ENCODE assay signal across 9 cellular contexts in the genomic region with DNA sequence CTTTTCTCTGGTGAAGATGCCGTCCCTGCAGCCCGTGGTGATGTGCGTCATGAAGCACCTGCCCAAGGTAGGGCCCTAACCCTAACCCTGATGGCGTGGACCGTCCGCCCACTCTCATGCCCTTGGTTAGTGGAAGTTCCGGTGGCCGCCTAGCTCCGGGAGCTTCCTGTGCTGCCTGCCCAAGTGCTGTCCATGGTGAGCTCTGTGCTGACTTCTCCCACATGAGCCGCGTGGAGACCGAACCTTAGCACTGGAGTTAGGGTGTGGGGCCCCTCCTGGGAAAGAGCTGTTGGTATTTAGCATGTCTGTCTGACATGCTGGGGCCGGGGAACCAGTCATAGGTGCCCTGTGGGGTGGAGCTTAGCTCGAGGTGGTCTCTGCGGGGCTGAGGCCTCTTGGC. TPM values are rescaled to one million over a fixed set of nuclear protein-coding genes. Genes with fewer than 3 reads are reported as not detected.
DNase-seq lines count a peak whose midpoint lies in the region; ATAC-seq and TF ChIP-seq lines count a peak whose summit lies in the region.
"Had no signal": no experiment of that assay in that cellular context is flagged by ENCODE, and none has a peak within 500 bp of the region (broad histone marks: within the 10 kb centered on the region; RNA-seq: fewer than 3 reads in every experiment).

No MANE protein-coding gene starts in this region.

- H3K79me1 ChIP-seq in IMR-90 (ENCODE audit: low read depth in 1 of 2, low read length in 2 of 2) = peaks cover 15 to 37% of the 10 kb centered on the region in 2 experiments

- peak overlapping the region; percentile 72; the same call in 1 of the 2 replicates for H2AK5ac ChIP-seq in IMR-90 (ENCODE audit: low read depth, low read length)

- H2BK20ac ChIP-seq in IMR-90 (ENCODE audit: low read depth, low read length) = no peak overlapping the region

- peak overlapping the region; percentile 95 for H3K4me3 ChIP-seq in AG09309 (ENCODE audit: control insufficient read depth, low read depth, low read length)
- H3K4me3 ChIP-seq in IMR-90 (ENCODE audit: insufficient read depth, low read depth, low read length) = peak overlapping the region; percentile 96
- peak overlapping the region; percentile 87 to 92 for H3K4me3 ChIP-seq in cardiac fibroblast (replicated peaks in 1 of 2; ENCODE audit: low read depth in 2 of 2, low read length in 2 of 2)
- H3K4me3 ChIP-seq in naive thymus-derived CD4-positive, alpha-beta T cell (ENCODE audit: low read length) = peak overlapping the region; percentile 91

- no peak overlapping the region for H3K27ac ChIP-seq in IMR-90 (ENCODE audit: insufficient read depth, low read length)
- H3K27ac ChIP-seq in naive thymus-derived CD4-positive, alpha-beta T cell (ENCODE audit: low read depth, low read length) = no peak overlapping the region

- H3K4me1 ChIP-seq in IMR-90 (ENCODE audit: control insufficient read depth, insufficient read depth, low read length) = peaks cover 11% of the 10 kb centered on the region
- peaks cover 11% of the 10 kb centered on the region in 2 donors for H3K4me1 ChIP-seq in naive thymus-derived CD4-positive, alpha-beta T cell (ENCODE audit: control insufficient read depth in 2 of 2, insufficient read depth in 2 of 2, low read length in 2 of 2)

- TF ChIP-seq POLR2A in IMR-90 (IDR thresholded peaks at IDR 0.05; ENCODE audit: low read depth, low read length) = no peak

- POLR2A ChIA-PET in IMR-90 (lab: Charles Lee; ENCODE audit: unreplicated experiment) (interaction anchor here (0.5 kb wide), 1 partner anchor 20 kb away, joined by 3 read pairs; no protein-coding TSS in a partner anchor), HEK293T (lab: Yijun Ruan, JAX) (interaction anchor here (0.7 to 8.8 kb wide), 5 partner anchors 14 to 167 kb away, joined by 3 to 90 read pairs (median 4); a partner anchor contains a TSS)
- POLR2A ChIA-PET in naive thymus-derived CD4-positive, alpha-beta T cell (lab: Charles Lee) = interaction anchor here (0.7 to 9.5 kb wide), 10 partner anchors 9 to 275 kb away, joined by 3 to 168 read pairs (median 4); a partner anchor contains a TSS

- peaks cover 0 to 1% (median 0%) of the 10 kb centered on the region in 11 donors for H3K9me3 Mint-ChIP-seq in naive thymus-derived CD4-positive, alpha-beta T cell

- H2AFZ ChIP-seq in IMR-90 (replicated peaks; ENCODE audit: low read length, poor library complexity) = no peak overlapping the region

- H2BK120ac ChIP-seq in IMR-90 (ENCODE audit: low read depth, low read length) = no peak overlapping the region

- H3K9me3 ChIP-seq in IMR-90 (ENCODE audit: control insufficient read depth, insufficient read depth, low read length) = no peaks in the 10 kb centered on the region
- no peaks in the 10 kb centered on the region for H3K9me3 ChIP-seq in naive thymus-derived CD4-positive, alpha-beta T cell (ENCODE audit: control insufficient read depth in 2 of 3, low read length in 3 of 3)

- peak overlapping the region; percentile 98 for H2AK9ac ChIP-seq in IMR-90 (replicated peaks; ENCODE audit: low read depth, low read length, poor library complexity)

- intact Hi-C loops in IMR-90 (cut with micrococcal nuclease) = no loop called here
- intact Hi-C loops in naive thymus-derived CD4-positive, alpha-beta T cell (cut with micrococcal nuclease) = no loop called here

- WGBS in IMR-90 (ENCODE audit: extremely low coverage in 2 of 2, insufficient read length in 1 of 2), 2 experiments = 96% methylated on average over 9 of the region's 15 CpGs; no CpG with 5 or more reads in 1 of the 2 experiments

- H4K91ac ChIP-seq in IMR-90 (ENCODE audit: insufficient read depth, low read depth, low read length) = no peak overlapping the region

- H3K4me1 Mint-ChIP-seq in naive thymus-derived CD4-positive, alpha-beta T cell = peaks cover 0 to 22% (median 17%) of the 10 kb centered on the region in 7 donors

- H3K23ac ChIP-seq in IMR-90 (ENCODE audit: low read depth, low read length) = no peak overlapping the region

- peak overlapping the region; percentile 63; the same call in 1 of the 2 replicates for H3K4ac ChIP-seq in IMR-90 (ENCODE audit: low read depth, low read length)

- dilution Hi-C loops in IMR-90 (cut with HindIII; ENCODE audit: low sequenced_read_pairs, unreplicated experiment) = no loop called here

- H3K36me3 Mint-ChIP-seq in naive thymus-derived CD4-positive, alpha-beta T cell = peaks cover 0 to 8% (median 0%) of the 10 kb centered on the region in 5 donors

- DNase-seq in AG09309 (ENCODE audit: low read depth) (no peak), IMR-90 (no peak), cardiac fibroblast (ENCODE audit: low read depth in 2 of 2) (no peak), SIG-M5 (lab: John Stamatoyannopoulos, UW) (no peak), HEK293T (ENCODE audit: extremely low spot score) (no peak), AG08395 (ENCODE audit: low spot score) (no peak), T-helper 9 cell (no peak)
- DNase-seq in naive thymus-derived CD4-positive, alpha-beta T cell = no peak

- peak overlapping the region; percentile 85; the same call in 1 of the 2 replicates for H3K9ac ChIP-seq in IMR-90 (ENCODE audit: low read depth, low read length)

- H4K20me1 ChIP-seq in IMR-90 (ENCODE audit: insufficient read depth, low read length) = peaks cover 11% of the 10 kb centered on the region

- no peak for TF ChIP-seq RAD21 in IMR-90 (IDR thresholded peaks at IDR 0.05; ENCODE audit: low read length)

- no peaks in the 10 kb centered on the region for H3K9me1 ChIP-seq in IMR-90 (ENCODE audit: insufficient read depth, low read length)

- H2BK15ac ChIP-seq in IMR-90 (ENCODE audit: low read depth, low read length) = no peak overlapping the region

- no peak overlapping the region for H3K18ac ChIP-seq in IMR-90 (ENCODE audit: low read depth, low read length)

- H3K4me2 ChIP-seq in IMR-90 (ENCODE audit: low read depth, low read length) = peak overlapping the region; percentile 97

- no peak overlapping the region for H3K56ac ChIP-seq in IMR-90 (ENCODE audit: extremely low read depth, insufficient read depth, low read length)

- ATAC-seq in IMR-90 (ENCODE audit: low read depth) = no peak
- no peak for ATAC-seq in naive thymus-derived CD4-positive, alpha-beta T cell

- H2BK5ac ChIP-seq in IMR-90 (ENCODE audit: low read depth, low read length, poor library complexity, severe bottlenecking) = no peak overlapping the region

- H4K8ac ChIP-seq in IMR-90 (ENCODE audit: low read depth in 2 of 2, low read length in 2 of 2) = no peak overlapping the region; a peak in 1 of 4 replicates

- no TSS peak for BruUV-seq in IMR-90 (replicated peaks; lab: Mats Ljungman, UMichigan)

- no peaks in the 10 kb centered on the region for H3K27me3 ChIP-seq in IMR-90 (ENCODE audit: control insufficient read depth, insufficient read depth, low read length)
- H3K27me3 ChIP-seq in naive thymus-derived CD4-positive, alpha-beta T cell (ENCODE audit: control insufficient read depth in 2 of 2, insufficient read depth in 2 of 2, low read length in 2 of 2) = no peaks in the 10 kb centered on the region

- H3K27ac Mint-ChIP-seq in naive thymus-derived CD4-positive, alpha-beta T cell = peak overlapping the region in 2 of 9 donors; percentile 51 to 60

- peaks cover 22% of the 10 kb centered on the region for H3K36me3 ChIP-seq in IMR-90 (ENCODE audit: control insufficient read depth, insufficient read depth, low read length)
- peaks cover 0 to 31% (median 0%) of the 10 kb centered on the region in 3 experiments for H3K36me3 ChIP-seq in naive thymus-derived CD4-positive, alpha-beta T cell (ENCODE audit: control insufficient read depth in 2 of 3, insufficient read depth in 3 of 3, low read length in 3 of 3)

- H3K4me3 Mint-ChIP-seq in naive thymus-derived CD4-positive, alpha-beta T cell = peak overlapping the region; percentile 79 to 94 (median 88)

- in situ Hi-C loops in IMR-90 (cut with MboI; ENCODE audit: low sequenced_read_pairs) = no loop called here

- no peak overlapping the region for H4K5ac ChIP-seq in IMR-90 (ENCODE audit: low read depth, low read length)

- no peaks in the 10 kb centered on the region for H3K27me3 Mint-ChIP-seq in naive thymus-derived CD4-positive, alpha-beta T cell

- CTCF ChIA-PET in IMR-90 (lab: Yijun Ruan, JAX) = no interaction called here
- CTCF ChIA-PET in naive thymus-derived CD4-positive, alpha-beta T cell (lab: Charles Lee) = interaction anchor here (0.6 to 1.4 kb wide), 4 partner anchors 15 to 449 kb away, joined by 3 to 6 read pairs (median 4); a partner anchor contains a TSS
- CTCF ChIA-PET in HEK293T (lab: Yijun Ruan, JAX) = interaction anchor here (0.8 to 1.1 kb wide), 2 partner anchors 16 to 227 kb away, joined by 3 read pairs; no protein-coding TSS in a partner anchor

- TF ChIP-seq CTCF in AG09309 (IDR thresholded peaks at IDR 0.05; ENCODE audit: control insufficient read depth, insufficient read depth, low read depth, low read length, missing control alignments) (no peak), IMR-90 (conservative IDR thresholded peaks at IDR 0.05; ENCODE audit: low read depth, low read length) (no peak), cardiac fibroblast (IDR thresholded peaks at IDR 0.05; ENCODE audit: low read depth, low read length) (no peak)

- H3K14ac ChIP-seq in IMR-90 (replicated peaks; ENCODE audit: low read depth, low read length) = no peak overlapping the region

RNA-seq across cellular contexts. Expression of a gene that starts 1.2 kb away (rescaled TPM):
- 36.7 and 36.9 TPM in 2 replicates for total RNA-seq in IMR-90 (2012; rRNA removed)
- 65.1 and 66.0 TPM in 2 replicates for polyA plus RNA-seq in IMR-90 (2012; rRNA removed)
- polyA plus RNA-seq in IMR-90 (2012; cell fraction: cytosol; rRNA removed) = 38.5 and 59.2 TPM in 2 replicates
- 43.4 and 76.9 TPM in 2 replicates for polyA plus RNA-seq in IMR-90 (2012; cell fraction: nucleus; rRNA removed; ENCODE audit: low replicate concordance)
- 10 to 100 TPM; 33.4 to 64.2 (median 38.9) TPM for total RNA-seq in naive thymus-derived CD4-positive, alpha-beta T cell
- 10 to 100 TPM; 22.9 to 36.5 TPM for polyA plus RNA-seq in naive thymus-derived CD4-positive, alpha-beta T cell

RNA-seq across cellular contexts. Expression of a gene that starts 5.3 kb away (rescaled TPM):
- total RNA-seq in IMR-90 (2012; rRNA removed) = not detected in 2 replicates
- polyA plus RNA-seq in IMR-90 (2012; rRNA removed) = not detected in 2 replicates
- polyA plus RNA-seq in IMR-90 (2012; cell fraction: cytosol; rRNA removed) = not detected in 2 replicates
- polyA plus RNA-seq in IMR-90 (2012; cell fraction: nucleus; rRNA removed; ENCODE audit: low replicate concordance) = 0.09 TPM in 1 of 2 replicates, not detected in the other
- not detected for total RNA-seq in naive thymus-derived CD4-positive, alpha-beta T cell
- polyA plus RNA-seq in naive thymus-derived CD4-positive, alpha-beta T cell = not detected
- total RNA-seq: glomerular endothelial cell had no signal

RNA-seq across cellular contexts. Expression of a gene that starts 15.3 kb away (rescaled TPM):
- 236 and 237 TPM in 2 replicates for total RNA-seq in IMR-90 (2012; rRNA removed)
- polyA plus RNA-seq in IMR-90 (2012; rRNA removed) = 529 and 613 TPM in 2 replicates
- polyA plus RNA-seq in IMR-90 (2012; cell fraction: cytosol; rRNA removed) = 396 and 719 TPM in 2 replicates
- 295 and 529 TPM in 2 replicates for polyA plus RNA-seq in IMR-90 (2012; cell fraction: nucleus; rRNA removed; ENCODE audit: low replicate concordance)
- 100 to 1,000 TPM in 1 of 5 experiments, 10 to 100 TPM in 4; 44.2 to 260 (median 87.5) TPM for total RNA-seq in naive thymus-derived CD4-positive, alpha-beta T cell
- 10 to 100 TPM; 17.5 to 49.9 TPM for polyA plus RNA-seq in naive thymus-derived CD4-positive, alpha-beta T cell

RNA-seq across cellular contexts. Expression of a gene that starts 21.2 kb away (rescaled TPM):
- total RNA-seq in IMR-90 (2012; rRNA removed) = 9.7 and 11.4 TPM in 2 replicates
- 22.9 and 28.4 TPM in 2 replicates for polyA plus RNA-seq in IMR-90 (2012; rRNA removed)
- 17.3 and 37.9 TPM in 2 replicates for polyA plus RNA-seq in IMR-90 (2012; cell fraction: cytosol; rRNA removed)
- 14.3 and 42.3 TPM in 2 replicates for polyA plus RNA-seq in IMR-90 (2012; cell fraction: nucleus; rRNA removed; ENCODE audit: low replicate concordance)
- total RNA-seq in naive thymus-derived CD4-positive, alpha-beta T cell = 10 to 100 TPM in 2 of 5 experiments, 1 to 10 TPM in 2, under 1 TPM in 1; 0.84 to 16.6 (median 2.3) TPM
- under 1 TPM in 1 of 2 donors, not detected in 1; 0.07 TPM for polyA plus RNA-seq in naive thymus-derived CD4-positive, alpha-beta T cell

RNA-seq across cellular contexts. Expression of a gene that starts 25.7 kb away (rescaled TPM):
- total RNA-seq in IMR-90 (2012; rRNA removed) = not detected in 2 replicates
- polyA plus RNA-seq in IMR-90 (2012; rRNA removed) = not detected in 2 replicates
- polyA plus RNA-seq in IMR-90 (2012; cell fraction: cytosol; rRNA removed) = not detected in 2 replicates
- 0.09 TPM in 1 of 2 replicates, not detected in the other for polyA plus RNA-seq in IMR-90 (2012; cell fraction: nucleus; rRNA removed; ENCODE audit: low replicate concordance)
- under 1 TPM in 2 of 5 experiments, not detected in 3; 0.16 TPM for total RNA-seq in naive thymus-derived CD4-positive, alpha-beta T cell
- not detected for polyA plus RNA-seq in naive thymus-derived CD4-positive, alpha-beta T cell
- total RNA-seq: glomerular endothelial cell had no signal
